Comparison of ENCODE assay signal across 13 cellular contexts in the genomic region with DNA sequence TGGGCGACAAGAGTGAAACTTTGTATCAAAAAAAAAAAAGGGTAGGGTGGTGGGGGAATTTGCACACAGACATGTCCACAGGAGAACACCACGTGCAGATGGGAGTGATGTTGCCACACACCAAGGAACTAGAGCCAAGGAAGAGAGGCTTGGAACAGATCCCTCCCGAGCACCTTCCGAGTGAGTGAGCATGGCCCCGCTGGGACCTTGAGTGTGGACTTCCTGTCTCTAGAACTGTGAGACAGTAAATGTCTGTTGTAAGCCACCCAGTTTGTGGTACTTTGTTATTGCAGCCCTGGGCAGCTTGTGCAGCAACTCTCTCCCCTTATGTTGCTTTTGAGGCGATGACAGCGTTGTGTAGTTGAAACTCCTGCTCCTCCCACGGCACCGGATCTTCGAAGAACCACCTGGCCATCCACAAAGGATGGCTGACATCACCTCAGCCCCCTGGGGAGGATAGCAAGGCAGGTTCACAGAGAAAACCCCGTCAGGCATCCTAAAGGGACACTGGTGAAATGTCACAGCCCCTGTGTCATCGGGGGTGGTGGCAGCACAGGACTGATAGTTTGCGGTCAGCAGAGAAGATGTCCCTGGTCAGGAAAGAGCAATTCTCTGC. TPM values are rescaled to one million over a fixed set of nuclear protein-coding genes. Genes with fewer than 3 reads are reported as not detected.
DNase-seq lines count a peak whose midpoint lies in the region; TF ChIP-seq lines count a peak whose summit lies in the region.
"Had no signal": no experiment of that assay in that cellular context is flagged by ENCODE, and none has a peak within 500 bp of the region (broad histone marks: within the 10 kb centered on the region; RNA-seq: fewer than 3 reads in every experiment).

No MANE protein-coding gene starts in this region.

- 56 to 64% methylated on average over 13 of the region's 13 CpGs for WGBS in thyroid gland, 2 donors

- no peak for TF ChIP-seq CTCF in thyroid gland (IDR thresholded peaks at IDR 0.05)

- TF ChIP-seq POLR2A in thyroid gland (IDR thresholded peaks at IDR 0.05), result no peak

- intact Hi-C loops in thyroid gland (cut with DNase I), result no loop called here

- H3K27ac ChIP-seq in thyroid gland, result no peak overlapping the region
- H3K27ac ChIP-seq: colonic mucosa, left lung had no signal

- no peaks in the 10 kb centered on the region for H3K4me1 ChIP-seq in thyroid gland
- H3K4me1 ChIP-seq: colonic mucosa had no signal

- peak; percentile 49 for DNase-seq in activated effector memory CD4-positive, alpha-beta T cell treated with anti-CD3 and anti-CD28 coated beads, Interleukin-2, amount 50 U/mL, for 16 hours
- no peak for DNase-seq in activated effector memory CD4-positive, alpha-beta T cell treated with Interleukin-2 at 50 U/mL for 16 hours
- DNase-seq in NCI-H69 (lab: John Stamatoyannopoulos, UW), result peak; percentile 71
- peak; percentile 54 for DNase-seq in glomerular visceral epithelial cell (ENCODE audit: extremely low spot score)
- DNase-seq in thyroid gland, result peak; percentile 48 to 57
- DNase-seq in stimulated activated CD4-positive, alpha-beta T cell treated with anti-CD3 and anti-CD28 coated beads, Interleukin-4, amount 100 ng/mL, for 24 hours, result no peak
- no peak for DNase-seq in stimulated activated CD4-positive, alpha-beta T cell treated with anti-CD3 and anti-CD28 coated beads, Interleukin-4, amount 100 ng/mL, for 1 hour
- DNase-seq in DMS153 (lab: John Stamatoyannopoulos, UW), result no peak
- DNase-seq: activated CD4-positive, alpha-beta memory T cell treated with anti-CD3 and anti-CD28 coated beads, Interleukin-2, amount 10 ng/mL, durations not matched to agents 7 days and 5 days; activated naive CD4-positive, alpha-beta T cell; colonic mucosa; left lung; NCI-H1930 had no signal

- H3K36me3 ChIP-seq in thyroid gland, result no peaks in the 10 kb centered on the region
- H3K36me3 ChIP-seq: colonic mucosa, left lung had no signal

- no peaks in the 10 kb centered on the region for H3K9me3 ChIP-seq in thyroid gland
- H3K9me3 ChIP-seq: colonic mucosa, left lung had no signal

- no peak overlapping the region for H3K4me3 ChIP-seq in thyroid gland (replicated peaks in 1 of 3)
- H3K4me3 ChIP-seq: colonic mucosa, left lung had no signal

- H3K27me3 ChIP-seq in thyroid gland, result no peaks in the 10 kb centered on the region
- H3K27me3 ChIP-seq: colonic mucosa had no signal

RNA-seq across cellular contexts. Expression of a gene that starts 54.7 kb away (rescaled TPM):
- total RNA-seq in thyroid gland, result 10 to 100 TPM; 41.0 to 83.0 (median 54.6) TPM

Comparison
In these comparisons a context has a peak if more than half of its experiments do, and no peak if none do; other contexts are left out.
1. DNase-seq: peak in activated effector memory CD4-positive, alpha-beta T cell treated with anti-CD3 and anti-CD28 coated beads, Interleukin-2, amount 50 U/mL, for 16 hours (single experiment), NCI-H69 (single experiment), glomerular visceral epithelial cell (single experiment) and thyroid gland (2 of 2); none in activated effector memory CD4-positive, alpha-beta T cell treated with Interleukin-2 at 50 U/mL for 16 hours (single experiment), stimulated activated CD4-positive, alpha-beta T cell treated with anti-CD3 and anti-CD28 coated beads, Interleukin-4, amount 100 ng/mL, for 24 hours (single experiment), stimulated activated CD4-positive, alpha-beta T cell treated with anti-CD3 and anti-CD28 coated beads, Interleukin-4, amount 100 ng/mL, for 1 hour (single experiment) and DMS153 (single experiment).